Comparison of ENCODE assay signal across 17 cellular contexts in the genomic region with DNA sequence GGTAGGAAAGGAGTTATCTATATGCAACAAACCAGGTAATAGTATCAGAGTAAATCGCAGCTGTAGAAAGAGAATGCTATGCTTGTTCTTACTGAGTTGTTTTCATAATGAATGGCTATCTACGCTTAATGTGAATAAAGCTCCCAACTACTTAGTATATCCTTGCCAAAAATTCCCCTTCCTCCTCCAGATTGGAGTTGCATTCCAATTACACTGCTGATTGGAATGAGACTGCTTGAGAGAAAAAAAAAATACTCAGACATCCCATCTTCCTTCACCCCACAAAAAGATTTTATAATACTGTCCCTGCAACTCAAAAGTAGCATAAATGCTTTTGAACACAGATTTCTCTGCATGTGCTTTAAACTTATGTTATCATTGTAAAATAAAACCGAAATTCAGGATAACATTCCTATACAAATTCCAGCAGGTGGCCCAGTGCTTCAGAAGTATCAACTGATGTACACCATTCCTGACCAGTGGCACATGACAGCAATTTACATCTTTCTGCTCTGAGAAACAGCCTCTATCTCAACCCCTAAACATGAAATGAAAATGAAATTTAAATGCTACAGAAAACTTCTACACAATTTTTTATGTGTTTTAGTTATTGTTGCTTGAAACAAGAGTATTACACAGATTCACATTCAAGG. TPM values are rescaled to one million over a fixed set of nuclear protein-coding genes. Genes with fewer than 3 reads are reported as not detected.
DNase-seq lines count a peak whose midpoint lies in the region; ATAC-seq and TF ChIP-seq lines count a peak whose summit lies in the region.
"Had no signal": no experiment of that assay in that cellular context is flagged by ENCODE, and none has a peak within 500 bp of the region (broad histone marks: within the 10 kb centered on the region; RNA-seq: fewer than 3 reads in every experiment).

No MANE protein-coding gene starts in this region.

- no peaks in the 10 kb centered on the region for H3K27me3 Mint-ChIP-seq in brain
- H3K27me3 Mint-ChIP-seq in stimulated activated naive CD8-positive, alpha-beta T cell treated with anti-CD3 and anti-CD28 coated beads, Interleukin-15, amount 100 ng/mL, for 72 hours = no peaks in the 10 kb centered on the region
- H3K27me3 Mint-ChIP-seq: activated naive CD4-positive, alpha-beta T cell treated with anti-CD3 and anti-CD28 coated beads, Interleukin-2, amount 10 ng/mL, durations not matched to agents 7 days and 5 days had no signal

- no peaks in the 10 kb centered on the region for H3K27me3 ChIP-seq in left lung
- H3K27me3 ChIP-seq in BE2C = no peaks in the 10 kb centered on the region
- H3K27me3 ChIP-seq: dorsolateral prefrontal cortex, testis had no signal

- H3K9me3 ChIP-seq in left lung (no peaks in the 10 kb centered on the region), BE2C (no peaks in the 10 kb centered on the region)
- H3K9me3 ChIP-seq: A549, testis had no signal

- intact Hi-C loops in left ventricle myocardium superior (cut with micrococcal nuclease) (no loop called here), Right ventricle myocardium superior (cut with DNase I) (no loop called here), left lung (cut with DNase I) (no loop called here)

- peak overlapping the region in 4 of 5 experiments; percentile 13 to 90 (median 66) for H3K27ac Mint-ChIP-seq in brain
- H3K27ac Mint-ChIP-seq in stimulated activated naive CD8-positive, alpha-beta T cell treated with anti-CD3 and anti-CD28 coated beads, Interleukin-15, amount 100 ng/mL, for 72 hours = no peak overlapping the region
- H3K27ac Mint-ChIP-seq: activated CD8-positive, alpha-beta T cell treated with anti-CD3 and anti-CD28 coated beads, Interleukin-2, amount 10 ng/mL, durations not matched to agents 7 days and 5 days; activated naive CD4-positive, alpha-beta T cell treated with anti-CD3 and anti-CD28 coated beads, Interleukin-2, amount 10 ng/mL, durations not matched to agents 7 days and 5 days had no signal

- H3K4me3 ChIP-seq in left lung = no peak overlapping the region
- H3K4me3 ChIP-seq in BE2C (ENCODE audit: low read depth, low read length) = no peak overlapping the region
- H3K4me3 ChIP-seq: A549, dorsolateral prefrontal cortex, testis had no signal

- TF ChIP-seq CTCF in brain (conservative IDR thresholded peaks at IDR 0.05) = no peak
- TF ChIP-seq CTCF in left lung (IDR thresholded peaks at IDR 0.05) = no peak
- no peak for TF ChIP-seq CTCF in BE2C (IDR thresholded peaks at IDR 0.05; ENCODE audit: low read depth, low read length)

- peak overlapping the region in 1 of 2 donors; percentile 18 for H3K27ac ChIP-seq in left lung
- H3K27ac ChIP-seq: A549, dorsolateral prefrontal cortex, testis had no signal

- no peaks in the 10 kb centered on the region for H3K36me3 ChIP-seq in left lung
- H3K36me3 ChIP-seq in BE2C = no peaks in the 10 kb centered on the region

- DNase-seq in left ventricle myocardium superior (no peak), Right ventricle myocardium superior (no peak), left lung (no peak), BE2C (no peak)
- DNase-seq in activated CD4-positive, alpha-beta T cell treated with anti-CD3 and anti-CD28 coated beads for 48 hours = no peak
- no peak for DNase-seq in stimulated activated naive CD8-positive, alpha-beta T cell treated with anti-CD3 and anti-CD28 coated beads, Interleukin-15, amount 100 ng/mL, for 72 hours
- DNase-seq: activated CD8-positive, alpha-beta T cell treated with anti-CD3 and anti-CD28 coated beads, Interleukin-2, amount 10 ng/mL, durations not matched to agents 7 days and 5 days; activated naive CD4-positive, alpha-beta T cell treated with anti-CD3 and anti-CD28 coated beads, Interleukin-2, amount 10 ng/mL, durations not matched to agents 7 days and 5 days; DMS79 treated with DMSO at 0.1 percent for 48 hours; dorsolateral prefrontal cortex; head of caudate nucleus; midbrain; T-helper 2 cell; testis had no signal

- H3K4me1 Mint-ChIP-seq in brain = peaks cover 32% of the 10 kb centered on the region
- peaks cover 20% of the 10 kb centered on the region for H3K4me1 Mint-ChIP-seq in stimulated activated naive CD8-positive, alpha-beta T cell treated with anti-CD3 and anti-CD28 coated beads, Interleukin-15, amount 100 ng/mL, for 72 hours
- H3K4me1 Mint-ChIP-seq: activated naive CD4-positive, alpha-beta T cell treated with anti-CD3 and anti-CD28 coated beads, Interleukin-2, amount 10 ng/mL, durations not matched to agents 7 days and 5 days had no signal

- H3K4me1 ChIP-seq in left lung (peaks cover 18 to 58% of the 10 kb centered on the region in 2 donors), BE2C (no peaks in the 10 kb centered on the region)

- peak overlapping the region in 1 of 5 experiments; percentile 9 for H3K4me3 Mint-ChIP-seq in brain
- H3K4me3 Mint-ChIP-seq in stimulated activated naive CD8-positive, alpha-beta T cell treated with anti-CD3 and anti-CD28 coated beads, Interleukin-15, amount 100 ng/mL, for 72 hours = no peak overlapping the region
- H3K4me3 Mint-ChIP-seq: activated CD8-positive, alpha-beta T cell treated with anti-CD3 and anti-CD28 coated beads, Interleukin-2, amount 10 ng/mL, durations not matched to agents 7 days and 5 days; activated naive CD4-positive, alpha-beta T cell treated with anti-CD3 and anti-CD28 coated beads, Interleukin-2, amount 10 ng/mL, durations not matched to agents 7 days and 5 days had no signal

- peak; percentile 25 for ATAC-seq in left ventricle myocardium superior
- ATAC-seq in Right ventricle myocardium superior (ENCODE audit: poor library complexity) = no peak
- peak; percentile 59 for ATAC-seq in left lung
- no peak for ATAC-seq in GM21360 (IDR thresholded peaks at IDR 0.05; ENCODE audit: unreplicated experiment)
- no peak for ATAC-seq in stimulated activated naive CD8-positive, alpha-beta T cell treated with anti-CD3 and anti-CD28 coated beads, Interleukin-15, amount 100 ng/mL, for 72 hours
- ATAC-seq: activated CD8-positive, alpha-beta T cell treated with anti-CD3 and anti-CD28 coated beads, Interleukin-2, amount 10 ng/mL, durations not matched to agents 7 days and 5 days had no signal

- H3K9me3 Mint-ChIP-seq in brain = no peaks in the 10 kb centered on the region
- no peaks in the 10 kb centered on the region for H3K9me3 Mint-ChIP-seq in stimulated activated naive CD8-positive, alpha-beta T cell treated with anti-CD3 and anti-CD28 coated beads, Interleukin-15, amount 100 ng/mL, for 72 hours
- H3K9me3 Mint-ChIP-seq: activated naive CD4-positive, alpha-beta T cell treated with anti-CD3 and anti-CD28 coated beads, Interleukin-2, amount 10 ng/mL, durations not matched to agents 7 days and 5 days had no signal

- no peaks in the 10 kb centered on the region for H3K36me3 Mint-ChIP-seq in brain
- H3K36me3 Mint-ChIP-seq: activated naive CD4-positive, alpha-beta T cell treated with anti-CD3 and anti-CD28 coated beads, Interleukin-2, amount 10 ng/mL, durations not matched to agents 7 days and 5 days had no signal

RNA-seq across cellular contexts. Expression of a gene that starts 47.0 kb away (rescaled TPM):
- total RNA-seq in left ventricle myocardium superior (11.6 TPM), Right ventricle myocardium superior (12.4 TPM), left lung (10 to 100 TPM; 41.6 to 44.6 TPM)
- 9.9 TPM for polyA plus RNA-seq in brain (ENCODE audit: insufficient read depth, low read depth, low replicate concordance)
- polyA plus RNA-seq in BE2C (2012; ENCODE audit: insufficient read depth, insufficient read length, low read depth) = 4.3 TPM

Comparison
In these comparisons a context has a peak if more than half of its experiments do, and no peak if none do; other contexts are left out.
1. ATAC-seq: peak in left ventricle myocardium superior (single experiment) and left lung (single experiment); none in Right ventricle myocardium superior (single experiment), GM21360 (single experiment) and stimulated activated naive CD8-positive, alpha-beta T cell treated with anti-CD3 and anti-CD28 coated beads, Interleukin-15, amount 100 ng/mL, for 72 hours (single experiment).
2. H3K27ac Mint-ChIP-seq: peak in brain (4 of 5); none in stimulated activated naive CD8-positive, alpha-beta T cell treated with anti-CD3 and anti-CD28 coated beads, Interleukin-15, amount 100 ng/mL, for 72 hours (0 of 2).